In the genomic region with DNA sequence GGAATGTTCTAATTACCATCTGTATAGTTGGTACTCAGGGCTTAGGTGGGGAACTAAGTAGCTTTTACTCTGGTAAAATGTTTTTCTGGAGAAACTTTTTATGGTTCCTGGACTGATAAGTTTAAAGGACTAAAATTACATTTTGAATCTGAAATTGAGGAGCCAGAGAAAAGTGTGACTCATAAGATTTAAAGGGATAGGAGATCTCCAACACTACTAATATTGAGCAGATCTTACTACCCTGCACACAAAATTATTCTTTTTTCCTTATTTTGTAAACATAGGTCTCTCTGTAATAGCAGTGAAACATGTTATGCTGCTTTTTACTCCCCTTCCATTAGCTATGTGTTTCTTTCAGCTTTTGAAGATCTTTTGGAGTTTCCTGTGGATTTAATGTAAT, we compare ENCODE assay signal across 14 cellular contexts. TPM values are rescaled to one million over a fixed set of nuclear protein-coding genes. Genes with fewer than 3 reads are reported as not detected.
DNase-seq lines count a peak whose midpoint lies in the region; ATAC-seq and TF ChIP-seq lines count a peak whose summit lies in the region.
"Had no signal": no experiment of that assay in that cellular context is flagged by ENCODE, and none has a peak within 500 bp of the region (broad histone marks: within the 10 kb centered on the region; RNA-seq: fewer than 3 reads in every experiment).

No MANE protein-coding gene starts in this region.

- peak overlapping the region; percentile 25 for H3K27ac Mint-ChIP-seq in activated T-cell treated with anti-CD3 and anti-CD28 coated beads, Interleukin-2, amount 50 U/mL, for 72 hours
- peak overlapping the region; percentile 5 for H3K27ac Mint-ChIP-seq in stimulated activated naive B cell treated with anti-CD40 and anti-IgM and Interleukin-4, amounts not matched to agents 10 μg/mL and 1 μg/mL and 100 μg/mL, for 72 hours
- H3K27ac Mint-ChIP-seq: activated naive CD8-positive, alpha-beta T cell had no signal

- no peak for ATAC-seq in activated T-cell treated with anti-CD3 and anti-CD28 coated beads, Interleukin-2, amount 50 U/mL, for 72 hours (replicated peaks in 1 of 2)
- ATAC-seq in SK-N-SH treated with all-trans-retinoic acid at 6 μM for 48 hours (peak; percentile 60), HG02642 (IDR thresholded peaks at IDR 0.05; ENCODE audit: poor library complexity, unreplicated experiment) (no peak), omental fat pad (ENCODE audit: low FRiP score) (no peak), left colon (no peak)
- no peak for ATAC-seq in stimulated activated naive B cell treated with anti-CD40 and anti-IgM and Interleukin-4, amounts not matched to agents 10 μg/mL and 1 μg/mL and 100 μg/mL, for 72 hours (replicated peaks)

- H3K27me3 Mint-ChIP-seq in activated T-cell treated with anti-CD3 and anti-CD28 coated beads, Interleukin-2, amount 50 U/mL, for 72 hours (ENCODE audit: low read depth) = no peaks in the 10 kb centered on the region
- no peaks in the 10 kb centered on the region for H3K27me3 Mint-ChIP-seq in stimulated activated naive B cell treated with anti-CD40 and anti-IgM and Interleukin-4, amounts not matched to agents 10 μg/mL and 1 μg/mL and 100 μg/mL, for 72 hours
- H3K27me3 Mint-ChIP-seq: activated naive CD8-positive, alpha-beta T cell had no signal

- no peak for DNase-seq in activated T-cell treated with anti-CD3 and anti-CD28 coated beads, Interleukin-2, amount 50 U/mL, for 72 hours
- DNase-seq in activated T-cell treated with anti-CD3 and anti-CD28 coated beads, Interleukin-2, amount 50 U/mL, for 1 hour = no peak
- DNase-seq in fibroblast of the aortic adventitia (ENCODE audit: low read depth) = peak; percentile 26
- DNase-seq in stimulated activated naive B cell treated with anti-CD40 and anti-IgM and Interleukin-4, amounts not matched to agents 10 μg/mL and 1 μg/mL and 100 μg/mL, for 72 hours = no peak
- DNase-seq in omental fat pad (ENCODE audit: low spot score) = no peak
- DNase-seq in left colon = no peak
- DNase-seq: COR-L47, ovary, spleen, substantia nigra had no signal

- no peak overlapping the region for H3K4me3 Mint-ChIP-seq in activated T-cell treated with anti-CD3 and anti-CD28 coated beads, Interleukin-2, amount 50 U/mL, for 72 hours
- H3K4me3 Mint-ChIP-seq in stimulated activated naive B cell treated with anti-CD40 and anti-IgM and Interleukin-4, amounts not matched to agents 10 μg/mL and 1 μg/mL and 100 μg/mL, for 72 hours = no peak overlapping the region
- H3K4me3 Mint-ChIP-seq: activated naive CD8-positive, alpha-beta T cell had no signal

- H3K4me3 ChIP-seq in fibroblast of the aortic adventitia (ENCODE audit: low read depth, low read length) = no peak overlapping the region
- H3K4me3 ChIP-seq: ovary, SJSA1, spleen had no signal

- H3K4me1 Mint-ChIP-seq in activated T-cell treated with anti-CD3 and anti-CD28 coated beads, Interleukin-2, amount 50 U/mL, for 72 hours (ENCODE audit: low read depth) = peaks cover 38% of the 10 kb centered on the region
- peaks cover 14 to 31% of the 10 kb centered on the region in 2 donors for H3K4me1 Mint-ChIP-seq in stimulated activated naive B cell treated with anti-CD40 and anti-IgM and Interleukin-4, amounts not matched to agents 10 μg/mL and 1 μg/mL and 100 μg/mL, for 72 hours

- H3K9me3 Mint-ChIP-seq in activated T-cell treated with anti-CD3 and anti-CD28 coated beads, Interleukin-2, amount 50 U/mL, for 72 hours = peaks cover 3 to 6% of the 10 kb centered on the region in 2 donors
- H3K9me3 Mint-ChIP-seq in stimulated activated naive B cell treated with anti-CD40 and anti-IgM and Interleukin-4, amounts not matched to agents 10 μg/mL and 1 μg/mL and 100 μg/mL, for 72 hours = peaks cover 0 to 6% of the 10 kb centered on the region in 2 donors

- peaks cover 20 to 38% of the 10 kb centered on the region in 2 donors for H3K36me3 Mint-ChIP-seq in activated T-cell treated with anti-CD3 and anti-CD28 coated beads, Interleukin-2, amount 50 U/mL, for 72 hours (ENCODE audit: insufficient read depth in 2 of 2)
- H3K36me3 Mint-ChIP-seq in stimulated activated naive B cell treated with anti-CD40 and anti-IgM and Interleukin-4, amounts not matched to agents 10 μg/mL and 1 μg/mL and 100 μg/mL, for 72 hours = peaks cover 42 to 50% of the 10 kb centered on the region in 2 donors

- TF ChIP-seq CTCF in fibroblast of the aortic adventitia (IDR thresholded peaks at IDR 0.05; ENCODE audit: insufficient read depth, low read length) (no peak), omental fat pad (IDR thresholded peaks at IDR 0.05) (no peak)

- intact Hi-C loops in left colon (cut with DNase I, micrococcal nuclease) = no loop called here

TF ChIP-seq in SK-N-SH treated with all-trans-retinoic acid at 6 μM for 48 hours, 23 proteins besides CTCF, POLR2A, EP300 and RAD21:
- no peak for TF ChIP-seq ZFP30 (CRISPR knock-in tag; IDR thresholded peaks at IDR 0.05)
- TF ChIP-seq CREB5 (CRISPR knock-in tag; IDR thresholded peaks at IDR 0.05; ENCODE audit: low read depth) = no peak
- TF ChIP-seq POU6F1 (CRISPR knock-in tag; IDR thresholded peaks at IDR 0.05; ENCODE audit: borderline replicate concordance, low read depth) = no peak
- TF ChIP-seq, protein P1, sequence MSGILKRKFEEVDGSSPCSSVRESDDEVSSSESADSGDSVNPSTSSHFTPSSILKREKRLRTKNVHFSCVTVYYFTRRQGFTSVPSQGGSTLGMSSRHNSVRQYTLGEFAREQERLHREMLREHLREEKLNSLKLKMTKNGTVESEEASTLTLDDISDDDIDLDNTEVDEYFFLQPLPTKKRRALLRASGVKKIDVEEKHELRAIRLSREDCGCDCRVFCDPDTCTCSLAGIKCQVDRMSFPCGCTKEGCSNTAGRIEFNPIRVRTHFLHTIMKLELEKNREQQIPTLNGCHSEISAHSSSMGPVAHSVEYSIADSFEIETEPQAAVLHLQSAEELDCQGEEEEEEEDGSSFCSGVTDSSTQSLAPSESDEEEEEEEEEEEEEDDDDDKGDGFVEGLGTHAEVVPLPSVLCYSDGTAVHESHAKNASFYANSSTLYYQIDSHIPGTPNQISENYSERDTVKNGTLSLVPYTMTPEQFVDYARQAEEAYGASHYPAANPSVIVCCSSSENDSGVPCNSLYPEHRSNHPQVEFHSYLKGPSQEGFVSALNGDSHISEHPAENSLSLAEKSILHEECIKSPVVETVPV (CRISPR knock-in tag; IDR thresholded peaks at IDR 0.05) = no peak
- TF ChIP-seq RARB (CRISPR knock-in tag; IDR thresholded peaks at IDR 0.05) = no peak
- no peak for TF ChIP-seq ZNF8 (CRISPR knock-in tag; IDR thresholded peaks at IDR 0.05)
- TF ChIP-seq TCF4 (CRISPR knock-in tag; IDR thresholded peaks at IDR 0.05; ENCODE audit: borderline replicate concordance) = no peak
- TF ChIP-seq PATZ1 (CRISPR knock-in tag; IDR thresholded peaks at IDR 0.05; ENCODE audit: borderline replicate concordance) = no peak
- no peak for TF ChIP-seq CSDC2 (CRISPR knock-in tag; IDR thresholded peaks at IDR 0.05)
- TF ChIP-seq BACH2 (CRISPR knock-in tag; IDR thresholded peaks at IDR 0.05; ENCODE audit: borderline replicate concordance) = no peak
- no peak for TF ChIP-seq OSR1 (CRISPR knock-in tag; IDR thresholded peaks at IDR 0.05)

RNA-seq across cellular contexts. Expression of gene MTF2, which starts 32.5 kb away (rescaled TPM):
- total RNA-seq in activated T-cell treated with anti-CD3 and anti-CD28 coated beads, Interleukin-2, amount 50 U/mL, for 72 hours = 10 to 100 TPM; 45.6 to 51.7 TPM
- total RNA-seq in fibroblast of the aortic adventitia (ENCODE audit: low replicate concordance) (8.6 and 14.0 TPM in 2 replicates), omental fat pad (10 to 100 TPM in 3 of 4 donors, 1 to 10 TPM in 1; 8.4 to 27.6 (median 14.1) TPM), left colon (10 to 100 TPM; 24.4 to 26.3 TPM)
